ENCODE assay signal across 8 cellular contexts in genomic region chr18:80033181-80034067, GRCh38. TPM values are rescaled to one million over a fixed set of nuclear protein-coding genes. Genes with fewer than 3 reads are reported as not detected.
A peak's percentile ranks its signal among the peaks of the same experiment; 100 is the strongest.
DNase-seq lines count a peak whose midpoint lies in the region; ATAC-seq and TF ChIP-seq lines count a peak whose summit lies in the region.

No MANE protein-coding gene starts in this region.

- peaks cover 10% of the 10 kb centered on the region for H3K36me3 Mint-ChIP-seq in activated naive CD4-positive, alpha-beta T cell treated with anti-CD3 and anti-CD28 coated beads, Interleukin-2, amount 10 ng/mL, durations not matched to agents 7 days and 5 days

- H4K20me1 ChIP-seq in OCI-LY1 (ENCODE audit: insufficient read depth, low read length), result no peaks in the 10 kb centered on the region

- peak overlapping the region; percentile 96 for H3K4me2 ChIP-seq in OCI-LY1 (ENCODE audit: low read length)

- H3K9me3 Mint-ChIP-seq in activated naive CD4-positive, alpha-beta T cell treated with anti-CD3 and anti-CD28 coated beads, Interleukin-2, amount 10 ng/mL, durations not matched to agents 7 days and 5 days, result peaks cover 2% of the 10 kb centered on the region

- peak overlapping the region; percentile 52; the same call in 1 of the 2 replicates for H2AFZ ChIP-seq in OCI-LY1 (ENCODE audit: low read length)

- H3K9me2 ChIP-seq in OCI-LY1 (ENCODE audit: low read depth, low read length), result no peaks in the 10 kb centered on the region

- H3K27me3 Mint-ChIP-seq in activated naive CD4-positive, alpha-beta T cell treated with anti-CD3 and anti-CD28 coated beads, Interleukin-2, amount 10 ng/mL, durations not matched to agents 7 days and 5 days, result peaks cover 5% of the 10 kb centered on the region

- ATAC-seq in GM18511 (IDR thresholded peaks at IDR 0.05; ENCODE audit: unreplicated experiment), result peak; percentile 58
- peak; percentile 45 for ATAC-seq in HG02840 (IDR thresholded peaks at IDR 0.05; ENCODE audit: low FRiP score, unreplicated experiment)
- peak; percentile 58 to 79 for ATAC-seq in left cardiac atrium

- peak overlapping the region; percentile 80 for H3K9ac ChIP-seq in OCI-LY1 (ENCODE audit: low read length)

- DNase-seq in activated naive CD4-positive, alpha-beta T cell treated with anti-CD3 and anti-CD28 coated beads, Interleukin-2, amount 10 ng/mL, durations not matched to agents 7 days and 5 days, result peak; percentile 89
- DNase-seq in left cardiac atrium, result no peak
- peak; percentile 40 for DNase-seq in retinal pigment epithelial cell (ENCODE audit: low read depth)
- no peak for DNase-seq in NCI-H146 treated with DMSO at 0.1 percent for 48 hours (lab: John Stamatoyannopoulos, UW; ENCODE audit: unreplicated experiment)
- DNase-seq in NCI-H2171 treated with DMSO at 0.1 percent for 48 hours (lab: John Stamatoyannopoulos, UW), result no peak

- H3K4me1 Mint-ChIP-seq in activated naive CD4-positive, alpha-beta T cell treated with anti-CD3 and anti-CD28 coated beads, Interleukin-2, amount 10 ng/mL, durations not matched to agents 7 days and 5 days, result peaks cover 29% of the 10 kb centered on the region

- H3K27ac ChIP-seq in OCI-LY1 (ENCODE audit: low read depth, low read length, poor library complexity, severe bottlenecking), result peak overlapping the region; percentile 26

- peaks cover 20% of the 10 kb centered on the region for H3K36me3 ChIP-seq in OCI-LY1 (ENCODE audit: insufficient read depth, low read length)

- H3F3A ChIP-seq in OCI-LY1 (ENCODE audit: insufficient read depth, low read length), result no peaks in the 10 kb centered on the region

- H3K4me1 ChIP-seq in OCI-LY1 (ENCODE audit: insufficient read depth, low read length, severe bottlenecking), result peaks cover 17% of the 10 kb centered on the region

- intact Hi-C loops in left cardiac atrium (cut with DNase I), result loop anchor here in 1 of 2 donors (10.0 kb wide), 1 partner anchor 49 kb away; the partner anchor contains the start of gene TXNL4A

- H3K9me3 ChIP-seq in OCI-LY1 (ENCODE audit: low read length), result no peaks in the 10 kb centered on the region

- peak overlapping the region; percentile 79 for H3K4me3 ChIP-seq in OCI-LY1 (ENCODE audit: low read depth, low read length, poor library complexity, severe bottlenecking)
- H3K4me3 ChIP-seq in retinal pigment epithelial cell (ENCODE audit: low read length), result peak overlapping the region; percentile 70

- peaks cover 18% of the 10 kb centered on the region for H3K79me2 ChIP-seq in OCI-LY1 (ENCODE audit: insufficient read depth, low read length)

- no peaks in the 10 kb centered on the region for H3K27me3 ChIP-seq in OCI-LY1 (ENCODE audit: insufficient read depth, low read length)

- H3K27ac Mint-ChIP-seq in activated naive CD4-positive, alpha-beta T cell treated with anti-CD3 and anti-CD28 coated beads, Interleukin-2, amount 10 ng/mL, durations not matched to agents 7 days and 5 days, result peak overlapping the region; percentile 89

- CTCF ChIA-PET in activated naive CD4-positive, alpha-beta T cell treated with anti-CD3 and anti-CD28 coated beads, Interleukin-2, amount 10 ng/mL, durations not matched to agents 7 days and 5 days (lab: Charles Lee), result interaction anchor here (1.0 kb wide), 1 partner anchor 114 kb away, joined by 3 read pairs; no protein-coding TSS in a partner anchor

- TF ChIP-seq CTCF in OCI-LY1 (IDR thresholded peaks at IDR 0.05; ENCODE audit: low read length) (no peak), retinal pigment epithelial cell (conservative IDR thresholded peaks at IDR 0.05; ENCODE audit: low read depth, low read length) (no peak)

- H3K4me3 Mint-ChIP-seq in activated naive CD4-positive, alpha-beta T cell treated with anti-CD3 and anti-CD28 coated beads, Interleukin-2, amount 10 ng/mL, durations not matched to agents 7 days and 5 days, result peak overlapping the region; percentile 87

RNA-seq across cellular contexts. Expression of gene RBFA, which starts 0.8 kb away (rescaled TPM):
- 10 to 100 TPM; 14.3 to 16.1 TPM for total RNA-seq in left cardiac atrium

RNA-seq across cellular contexts. Expression of gene TXNL4A, which starts 45.1 kb away (rescaled TPM):
- total RNA-seq in left cardiac atrium, result 100 to 1,000 TPM in 1 of 2 donors, 10 to 100 TPM in 1; 92.0 to 114 TPM

Comparison
In these comparisons a context has a peak if more than half of its experiments do, and no peak if none do; other contexts are left out.
1. DNase-seq: peak in activated naive CD4-positive, alpha-beta T cell treated with anti-CD3 and anti-CD28 coated beads, Interleukin-2, amount 10 ng/mL, durations not matched to agents 7 days and 5 days (single experiment) and retinal pigment epithelial cell (single experiment); none in left cardiac atrium (single experiment), NCI-H146 treated with DMSO at 0.1 percent for 48 hours (single experiment) and NCI-H2171 treated with DMSO at 0.1 percent for 48 hours (single experiment).
2. Peak in every context shown above with its lines, with median percentiles within 50 percentile points of each other: ATAC-seq.